ENCODE assay signal across 24 cellular contexts in genomic region chr9:123424552-123425225, GRCh38.
"Had no signal": no experiment of that assay in that cellular context is flagged by ENCODE, and none has a peak within 500 bp of the region (broad histone marks: within the 10 kb centered on the region; RNA-seq: fewer than 3 reads in every experiment).

No MANE protein-coding gene starts in this region.

- ATAC-seq: activated CD4-positive, alpha-beta T cell treated with anti-CD3 and anti-CD28 coated beads for 36 hours; activated CD8-positive, alpha-beta memory T cell treated with anti-CD3 and anti-CD28 coated beads, Interleukin-2, amount 10 ng/mL, durations not matched to agents 7 days and 5 days; activated CD8-positive, alpha-beta T cell treated with anti-CD3 and anti-CD28 coated beads, Interleukin-2, amount 10 ng/mL, durations not matched to agents 7 days and 5 days; activated naive CD8-positive, alpha-beta T cell treated with anti-CD3 and anti-CD28 coated beads, Interleukin-2, amount 50 U/mL, for 24 hours; gastroesophageal sphincter; left lobe of liver; lower lobe of right lung; stimulated activated naive CD8-positive, alpha-beta T cell treated with anti-CD3 and anti-CD28 coated beads, Interleukin-15, Interleukin-2, amounts not matched to agents 100 U/mL and 50 U/mL, for 24 hours had no signal

- H3K27ac Mint-ChIP-seq: activated CD4-positive, alpha-beta T cell treated with anti-CD3 and anti-CD28 coated beads for 36 hours; activated CD8-positive, alpha-beta memory T cell treated with anti-CD3 and anti-CD28 coated beads, Interleukin-2, amount 10 ng/mL, durations not matched to agents 7 days and 5 days; activated CD8-positive, alpha-beta T cell treated with anti-CD3 and anti-CD28 coated beads, Interleukin-2, amount 10 ng/mL, durations not matched to agents 7 days and 5 days; activated naive CD4-positive, alpha-beta T cell treated with anti-CD3 and anti-CD28 coated beads, Interleukin-2, amount 50 U/mL, for 24 hours; activated naive CD8-positive, alpha-beta T cell treated with anti-CD3 and anti-CD28 coated beads, Interleukin-2, amount 50 U/mL, for 24 hours; activated T-helper 2 cell treated with anti-CD3 and anti-CD28 coated beads, Interferon-gamma antibody, Interleukin-2, Interleukin-4, amounts not matched to agents 10 μg/mL and 5 μg/mL and 100 μg/mL, durations not matched to agents 14 hours and 24 hours and 36 hours; immature natural killer cell; T-helper 2 cell treated with Interferon-gamma antibody and Interleukin-4, amounts not matched to agents 5 μg/mL and 100 μg/mL, for 36 hours had no signal

- H3K27me3 Mint-ChIP-seq: activated CD4-positive, alpha-beta T cell treated with anti-CD3 and anti-CD28 coated beads for 36 hours; activated CD8-positive, alpha-beta memory T cell treated with anti-CD3 and anti-CD28 coated beads, Interleukin-2, amount 10 ng/mL, durations not matched to agents 7 days and 5 days; activated naive CD4-positive, alpha-beta T cell treated with anti-CD3 and anti-CD28 coated beads, Interleukin-2, amount 50 U/mL, for 24 hours; activated naive CD8-positive, alpha-beta T cell treated with anti-CD3 and anti-CD28 coated beads, Interleukin-2, amount 50 U/mL, for 24 hours; central memory CD8-positive, alpha-beta T cell had no signal

- H3K4me1 Mint-ChIP-seq: activated CD4-positive, alpha-beta T cell treated with anti-CD3 and anti-CD28 coated beads for 36 hours; activated CD8-positive, alpha-beta memory T cell treated with anti-CD3 and anti-CD28 coated beads, Interleukin-2, amount 10 ng/mL, durations not matched to agents 7 days and 5 days; activated naive CD4-positive, alpha-beta T cell treated with anti-CD3 and anti-CD28 coated beads, Interleukin-2, amount 50 U/mL, for 24 hours; activated naive CD8-positive, alpha-beta T cell treated with anti-CD3 and anti-CD28 coated beads, Interleukin-2, amount 50 U/mL, for 24 hours; central memory CD8-positive, alpha-beta T cell; immature natural killer cell had no signal

- DNase-seq: activated CD4-positive, alpha-beta T cell treated with anti-CD3 and anti-CD28 coated beads for 36 hours; activated CD4-positive, CD25-positive, alpha-beta regulatory T cell; activated CD8-positive, alpha-beta memory T cell treated with anti-CD3 and anti-CD28 coated beads, Interleukin-2, amount 10 ng/mL, durations not matched to agents 7 days and 5 days; activated CD8-positive, alpha-beta T cell treated with anti-CD3 and anti-CD28 coated beads, Interleukin-2, amount 10 ng/mL, durations not matched to agents 7 days and 5 days; activated naive CD8-positive, alpha-beta T cell treated with anti-CD3 and anti-CD28 coated beads, Interleukin-2, amount 50 U/mL, for 24 hours; activated T-cell treated with anti-CD3 and anti-CD28 coated beads, Interleukin-2, amount 50 U/mL, for 48 hours; effector CD8-positive, alpha-beta T cell; immature natural killer cell; lower lobe of right lung; mesenchymal stem cell; stimulated activated CD4-positive, alpha-beta T cell treated with anti-CD3 and anti-CD28 coated beads, Interleukin-2, amount 100 ng/mL, for 48 hours; stimulated activated naive CD8-positive, alpha-beta T cell treated with anti-CD3 and anti-CD28 coated beads, Interleukin-15, Interleukin-2, amounts not matched to agents 100 U/mL and 50 U/mL, for 24 hours; T-helper 1 cell; testis; trophoblast cell had no signal

- H3K9me3 ChIP-seq: lower lobe of right lung, testis, vagina had no signal

- H3K27ac ChIP-seq: breast epithelium, gastroesophageal sphincter, lower lobe of right lung, testis, vagina had no signal

- H3K4me1 ChIP-seq: breast epithelium, gastroesophageal sphincter, lower lobe of right lung, testis, vagina had no signal

- H3K4me3 ChIP-seq: breast epithelium, gastroesophageal sphincter, lower lobe of right lung, testis, vagina had no signal

- H3K27me3 ChIP-seq: breast epithelium, gastroesophageal sphincter, testis, vagina had no signal

- H3K36me3 ChIP-seq: breast epithelium had no signal

- H3K4me3 Mint-ChIP-seq: activated CD4-positive, alpha-beta T cell treated with anti-CD3 and anti-CD28 coated beads for 36 hours; activated CD8-positive, alpha-beta memory T cell treated with anti-CD3 and anti-CD28 coated beads, Interleukin-2, amount 10 ng/mL, durations not matched to agents 7 days and 5 days; activated CD8-positive, alpha-beta T cell treated with anti-CD3 and anti-CD28 coated beads, Interleukin-2, amount 10 ng/mL, durations not matched to agents 7 days and 5 days; activated naive CD4-positive, alpha-beta T cell treated with anti-CD3 and anti-CD28 coated beads, Interleukin-2, amount 50 U/mL, for 24 hours; activated naive CD8-positive, alpha-beta T cell treated with anti-CD3 and anti-CD28 coated beads, Interleukin-2, amount 50 U/mL, for 24 hours; central memory CD8-positive, alpha-beta T cell; immature natural killer cell; nephron; T-helper 2 cell treated with Interferon-gamma antibody and Interleukin-4, amounts not matched to agents 5 μg/mL and 100 μg/mL, for 36 hours had no signal

- H3K36me3 Mint-ChIP-seq: activated CD8-positive, alpha-beta memory T cell treated with anti-CD3 and anti-CD28 coated beads, Interleukin-2, amount 10 ng/mL, durations not matched to agents 7 days and 5 days had no signal

- H3K9me3 Mint-ChIP-seq: activated naive CD4-positive, alpha-beta T cell treated with anti-CD3 and anti-CD28 coated beads, Interleukin-2, amount 50 U/mL, for 24 hours; activated naive CD8-positive, alpha-beta T cell treated with anti-CD3 and anti-CD28 coated beads, Interleukin-2, amount 50 U/mL, for 24 hours; activated T-helper 2 cell treated with anti-CD3 and anti-CD28 coated beads, Interferon-gamma antibody, Interleukin-2, Interleukin-4, amounts not matched to agents 10 μg/mL and 5 μg/mL and 100 μg/mL, durations not matched to agents 14 hours and 24 hours and 36 hours; central memory CD8-positive, alpha-beta T cell; immature natural killer cell; T-helper 2 cell treated with Interferon-gamma antibody and Interleukin-4, amounts not matched to agents 5 μg/mL and 100 μg/mL, for 36 hours had no signal
